Comparison of ENCODE assay signal across 28 cellular contexts in genomic region chr5:174585472-174585871, GRCh38.
"Had no signal": no experiment of that assay in that cellular context is flagged by ENCODE, and none has a peak within 500 bp of the region (broad histone marks: within the 10 kb centered on the region; RNA-seq: fewer than 3 reads in every experiment).

No MANE protein-coding gene starts in this region.

- H2AFZ ChIP-seq: hepatocyte had no signal

- H3K9me3 ChIP-seq: gastroesophageal sphincter had no signal

- ATAC-seq: effector memory CD8-positive, alpha-beta T cell; esophagus mucosa; gastrocnemius medialis; gastroesophageal sphincter; heart left ventricle; heart right ventricle had no signal

- H3K36me3 ChIP-seq: esophagus muscularis mucosa, esophagus squamous epithelium, gastrocnemius medialis, gastroesophageal sphincter, heart left ventricle, heart right ventricle had no signal

- H3K4me1 ChIP-seq: esophagus muscularis mucosa, foreskin keratinocyte, gastrocnemius medialis, gastroesophageal sphincter, heart left ventricle, heart right ventricle had no signal

- H3K27ac ChIP-seq: coronary artery, dorsolateral prefrontal cortex, epithelial cell of prostate, esophagus muscularis mucosa, esophagus squamous epithelium, foreskin keratinocyte, gastrocnemius medialis, gastroesophageal sphincter, heart left ventricle, heart right ventricle, hepatocyte had no signal

- H3K79me2 ChIP-seq: hepatocyte had no signal

- DNase-seq: cortex of kidney; dermis blood vessel endothelial cell; dorsolateral prefrontal cortex; effector CD4-positive, alpha-beta T cell; effector CD8-positive, alpha-beta T cell; effector memory CD4-positive, alpha-beta T cell; effector memory CD8-positive, alpha-beta T cell; endodermal cell; erythroblast; esophagus squamous epithelium; foreskin fibroblast; foreskin melanocyte; gastrocnemius medialis; glutamatergic neuron; head of caudate nucleus; heart left ventricle; heart right ventricle; hippocampal formation had no signal

- H3K4me3 ChIP-seq: coronary artery, dorsolateral prefrontal cortex, esophagus muscularis mucosa, esophagus squamous epithelium, gastrocnemius medialis, gastroesophageal sphincter, heart left ventricle, heart right ventricle, hepatocyte had no signal

- FAIRE-seq: endometrium, endothelial cell of umbilical vein, frontal cortex had no signal

- H3K4me2 ChIP-seq: hepatocyte had no signal

- H3K27me3 ChIP-seq: foreskin keratinocyte, gastrocnemius medialis, hepatocyte had no signal
